ENCODE assay signal across 8 cellular contexts in the genomic region with DNA sequence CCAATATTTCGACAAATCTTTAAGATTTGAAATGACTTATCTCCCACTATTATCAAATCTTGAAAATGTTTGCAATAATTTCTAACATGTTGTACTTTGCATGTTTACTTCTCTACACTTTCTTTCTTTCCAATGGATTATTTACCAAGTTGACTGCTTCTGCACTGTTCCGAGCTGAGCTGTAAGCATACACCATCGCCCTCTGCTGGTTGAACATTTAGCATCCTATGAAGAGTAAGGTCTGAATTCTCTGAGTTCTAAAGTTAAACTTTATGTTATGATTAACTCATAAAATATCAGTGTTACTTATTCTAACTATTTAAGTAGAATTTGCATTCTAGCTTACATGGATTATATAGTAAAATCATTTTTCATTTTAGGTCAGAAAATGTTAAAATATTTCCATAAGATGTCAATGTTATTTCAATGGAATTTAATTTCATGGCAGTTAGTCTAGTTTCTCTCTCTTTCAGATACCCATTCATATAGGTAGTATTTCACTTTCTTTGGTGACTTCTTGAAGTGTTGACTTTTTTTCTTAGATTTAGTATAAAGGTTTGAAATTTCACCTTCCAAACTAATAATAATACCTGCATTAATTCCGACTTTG.
DNase-seq lines count a peak whose midpoint lies in the region; ATAC-seq, FAIRE-seq and TF ChIP-seq lines count a peak whose summit lies in the region.

No MANE protein-coding gene starts in this region.

- TF ChIP-seq POLR2A in GM12891 (IDR thresholded peaks at IDR 0.05; ENCODE audit: low read depth, low read length) (no peak), esophagus squamous epithelium (IDR thresholded peaks at IDR 0.05) (no peak)

- DNase-seq in BJ (ENCODE audit: low read depth) (peak; percentile 4), GM12891 (ENCODE audit: insufficient read length, low spot score) (peak; percentile 9), NCI-H69 (lab: John Stamatoyannopoulos, UW) (peak; percentile 48), bronchial epithelial cell (ENCODE audit: low read depth) (peak; percentile 58), medulla oblongata (ENCODE audit: extremely low spot score) (peak; percentile 30), esophagus squamous epithelium (lab: John Stamatoyannopoulos, UW) (no peak), NCI-H2107 treated with DMSO at 0.1 percent for 48 hours (lab: John Stamatoyannopoulos, UW; ENCODE audit: unreplicated experiment) (no peak)

- H3K4me1 ChIP-seq in esophagus squamous epithelium = no peaks in the 10 kb centered on the region

- intact Hi-C loops in esophagus squamous epithelium (cut with DNase I) = no loop called here

- POLR2A ChIA-PET in BJ (lab: Charles Lee) = no interaction called here

- TF ChIP-seq CTCF in BJ (IDR thresholded peaks at IDR 0.05; ENCODE audit: insufficient read depth, low read depth, low read length) (peak; percentile 87), bronchial epithelial cell (IDR thresholded peaks at IDR 0.05; ENCODE audit: insufficient read depth, low read length, severe bottlenecking) (peak; percentile 60), esophagus squamous epithelium (IDR thresholded peaks at IDR 0.05) (peak in 3 of 6 experiments; percentile 33 to 53 (median 38))

- no peak for FAIRE-seq in GM12891 (lab: Jason Lieb, UNC)
- FAIRE-seq in bronchial epithelial cell (lab: Jason Lieb, UNC) = no peak

- 35 to 36% methylated on average over 4 of the region's 4 CpGs for WGBS in esophagus squamous epithelium, 2 donors

- H3K27ac ChIP-seq in esophagus squamous epithelium = no peak overlapping the region

- H3K36me3 ChIP-seq in BJ (ENCODE audit: control insufficient read depth, insufficient read depth, low read length) = no peaks in the 10 kb centered on the region
- H3K36me3 ChIP-seq in bronchial epithelial cell (ENCODE audit: control insufficient read depth, insufficient read depth, low read length) = no peaks in the 10 kb centered on the region
- no peaks in the 10 kb centered on the region for H3K36me3 ChIP-seq in esophagus squamous epithelium

- no peaks in the 10 kb centered on the region for H3K27me3 ChIP-seq in BJ (ENCODE audit: control insufficient read depth, insufficient read depth, low read length)
- H3K27me3 ChIP-seq in bronchial epithelial cell (ENCODE audit: control insufficient read depth, insufficient read depth, low read length) = no peaks in the 10 kb centered on the region
- H3K27me3 ChIP-seq in esophagus squamous epithelium = no peaks in the 10 kb centered on the region

- CTCF ChIA-PET in BJ (lab: Yijun Ruan, JAX) = interaction anchor here (0.7 to 2.2 kb wide), 15 partner anchors 9 to 661 kb away, joined by 3 to 9 read pairs (median 4); no protein-coding TSS in a partner anchor

- H3K9me3 ChIP-seq in esophagus squamous epithelium = no peaks in the 10 kb centered on the region

- peak; percentile 91 for ATAC-seq in HG02938 (IDR thresholded peaks at IDR 0.05; ENCODE audit: unreplicated experiment)

- H3K4me3 ChIP-seq in BJ (ENCODE audit: low read depth, low read length) = no peak overlapping the region
- no peak overlapping the region for H3K4me3 ChIP-seq in bronchial epithelial cell (ENCODE audit: low read depth, low read length)
- H3K4me3 ChIP-seq in esophagus squamous epithelium = no peak overlapping the region

TF ChIP-seq in GM12891, 5 proteins besides CTCF, POLR2A, EP300 and RAD21:
- TF ChIP-seq TAF1 (IDR thresholded peaks at IDR 0.05; ENCODE audit: low read depth, low read length) (no peak), POLR2AphosphoS5 (IDR thresholded peaks at IDR 0.05; ENCODE audit: low read depth, low read length) (no peak), SPI1 (IDR thresholded peaks at IDR 0.05; ENCODE audit: low read depth, low read length) (no peak), PAX5 (IDR thresholded peaks at IDR 0.05; ENCODE audit: insufficient read depth, low read length, severe bottlenecking) (no peak), POU2F2 (IDR thresholded peaks at IDR 0.05; ENCODE audit: low read depth, low read length) (no peak)

Comparison
In these comparisons a context has a peak if more than half of its experiments do, and no peak if none do; other contexts are left out.
1. DNase-seq: peak in BJ (single experiment), GM12891 (single experiment), NCI-H69 (single experiment), bronchial epithelial cell (single experiment) and medulla oblongata (single experiment); none in esophagus squamous epithelium (single experiment) and NCI-H2107 treated with DMSO at 0.1 percent for 48 hours (single experiment).